22 cellular contexts compared by ENCODE assay signal in genomic region chr3:117059990-117060338, GRCh38.
A peak's percentile ranks its signal among the peaks of the same experiment; 100 is the strongest.
DNase-seq lines count a peak whose midpoint lies in the region; ATAC-seq lines count a peak whose summit lies in the region.
"Had no signal": no experiment of that assay in that cellular context is flagged by ENCODE, and none has a peak within 500 bp of the region (broad histone marks: within the 10 kb centered on the region; RNA-seq: fewer than 3 reads in every experiment).

No MANE protein-coding gene starts in this region.

- no peak overlapping the region for H3K9ac ChIP-seq in HUES48 (ENCODE audit: low read depth, low read length)

- DNase-seq in NCI-H1694 (lab: John Stamatoyannopoulos, UW) (peak; percentile 66), SHP77 treated with DMSO at 0.1 percent for 48 hours (lab: John Stamatoyannopoulos, UW) (peak; percentile 45), left lobe of liver (ENCODE audit: low spot score) (peak; percentile 49), GM03348 (ENCODE audit: low spot score) (no peak), globus pallidus (ENCODE audit: low spot score) (no peak)
- DNase-seq: activated CD8-positive, alpha-beta T cell treated with anti-CD3 and anti-CD28 coated beads for 36 hours; activated gamma-delta T cell; activated naive CD8-positive, alpha-beta T cell treated with anti-CD3 and anti-CD28 coated beads, Interleukin-2, amount 50 U/mL, for 24 hours; activated T-cell treated with anti-CD3 and anti-CD28 coated beads for 4 hours; brain microvascular endothelial cell; CD4-positive, alpha-beta T cell; effector memory CD4-positive, alpha-beta T cell; glutamatergic neuron; IMR-90; naive B cell; NCI-H1436 treated with DMSO at 0.1 percent for 48 hours; retina; T1000 had no signal

- H3K27ac ChIP-seq in HUES48 (ENCODE audit: low read depth, low read length), result peak overlapping the region; percentile 52
- H3K27ac ChIP-seq: brain microvascular endothelial cell, tibial nerve had no signal

- H3K4me3 ChIP-seq in HUES48 (ENCODE audit: low read depth, low read length), result no peak overlapping the region
- H3K4me3 ChIP-seq: tibial nerve had no signal

- no peaks in the 10 kb centered on the region for H3K9me3 ChIP-seq in HUES48 (ENCODE audit: control insufficient read depth, insufficient read depth, low read length)
- H3K9me3 ChIP-seq: tibial nerve had no signal

- H3K4me1 ChIP-seq in HUES48 (ENCODE audit: control insufficient read depth, insufficient read depth, low read length), result peaks cover 42% of the 10 kb centered on the region

- H3K27me3 ChIP-seq in HUES48 (ENCODE audit: control insufficient read depth, insufficient read depth, low read length), result no peaks in the 10 kb centered on the region
- H3K27me3 ChIP-seq: brain microvascular endothelial cell, tibial nerve had no signal

- no peaks in the 10 kb centered on the region for H3K36me3 ChIP-seq in HUES48 (ENCODE audit: control insufficient read depth, insufficient read depth, low read length)
- H3K36me3 ChIP-seq: brain microvascular endothelial cell, tibial nerve had no signal

- ATAC-seq in left lobe of liver, result peak; percentile 89
- ATAC-seq in HG03045 (IDR thresholded peaks at IDR 0.05; ENCODE audit: unreplicated experiment), result no peak
- no peak for ATAC-seq in GM19324 (IDR thresholded peaks at IDR 0.05; ENCODE audit: low FRiP score, unreplicated experiment)
- ATAC-seq: activated CD8-positive, alpha-beta T cell treated with anti-CD3 and anti-CD28 coated beads for 36 hours; activated naive CD8-positive, alpha-beta T cell treated with anti-CD3 and anti-CD28 coated beads, Interleukin-2, amount 50 U/mL, for 24 hours had no signal

Comparison
In these comparisons a context has a peak if more than half of its experiments do, and no peak if none do; other contexts are left out.
1. DNase-seq: peak in NCI-H1694 (single experiment), SHP77 treated with DMSO at 0.1 percent for 48 hours (single experiment) and left lobe of liver (single experiment); none in GM03348 (single experiment) and globus pallidus (single experiment).